ENCODE assay signal across 1 cellular context in genomic region chr2:38239452-38239851, GRCh38.
TF ChIP-seq lines count a peak whose summit lies in the region.

No MANE protein-coding gene starts in this region.

TF ChIP-seq in IMR-90, 13 proteins besides CTCF, POLR2A, EP300 and RAD21 (continued from another document):
- TF ChIP-seq USF2 (IDR thresholded peaks at IDR 0.05; ENCODE audit: low read depth, low read length) (no peak), CEBPB (IDR thresholded peaks at IDR 0.05; ENCODE audit: low read depth, low read length) (no peak), RCOR1 (IDR thresholded peaks at IDR 0.05; ENCODE audit: insufficient replicate concordance, low read length) (no peak), MXI1 (IDR thresholded peaks at IDR 0.05; ENCODE audit: borderline replicate concordance, low read depth, low read length) (no peak), CHD1 (IDR thresholded peaks at IDR 0.05; ENCODE audit: low read depth, low read length) (no peak), MAFK (IDR thresholded peaks at IDR 0.05; ENCODE audit: low read depth, low read length) (no peak), ELK1 (IDR thresholded peaks at IDR 0.05; ENCODE audit: borderline replicate concordance, low read depth, low read length) (no peak), MAZ (IDR thresholded peaks at IDR 0.05; ENCODE audit: borderline replicate concordance, low read depth, low read length) (no peak)
